ENCODE assay signal across 8 cellular contexts in genomic region chr20:33673115-33673410, GRCh38. TPM values are rescaled to one million over a fixed set of nuclear protein-coding genes. Genes with fewer than 3 reads are reported as not detected.
DNase-seq lines count a peak whose midpoint lies in the region; ATAC-seq and TF ChIP-seq lines count a peak whose summit lies in the region.

No MANE protein-coding gene starts in this region.

- no peaks in the 10 kb centered on the region for H3K9me2 ChIP-seq in PC-9 (ENCODE audit: insufficient read depth)

- H3K79me2 ChIP-seq in PC-9 (ENCODE audit: low read depth) = peaks cover 38% of the 10 kb centered on the region
- no peaks in the 10 kb centered on the region for H3K79me2 ChIP-seq in parathyroid adenoma

- ATAC-seq in CD4-positive, alpha-beta T cell (ENCODE audit: poor library complexity) = no peak
- ATAC-seq in HG02840 (IDR thresholded peaks at IDR 0.05; ENCODE audit: low FRiP score, unreplicated experiment) (no peak), HG02623 (IDR thresholded peaks at IDR 0.05; ENCODE audit: unreplicated experiment) (no peak)

- H4K20me1 ChIP-seq in PC-9 (ENCODE audit: insufficient read depth) = no peaks in the 10 kb centered on the region

- H3K27ac ChIP-seq in CD4-positive, alpha-beta T cell (ENCODE audit: low read depth, low read length) = no peak overlapping the region
- no peak overlapping the region for H3K27ac ChIP-seq in PC-9
- no peak overlapping the region for H3K27ac ChIP-seq in parathyroid adenoma

- H3K36me3 Mint-ChIP-seq in CD4-positive, alpha-beta T cell (ENCODE audit: low read depth) = no peaks in the 10 kb centered on the region

- peak overlapping the region; percentile 67 for H3K27ac Mint-ChIP-seq in CD4-positive, alpha-beta T cell

- POLR2A ChIA-PET in CD4-positive, alpha-beta T cell (lab: Charles Lee) = interaction anchor here (1.8 kb wide), 1 partner anchor 10 kb away, joined by 6 read pairs; no protein-coding TSS in a partner anchor
- POLR2A ChIA-PET in PC-9 (lab: Charles Lee; ENCODE audit: unreplicated experiment) = no interaction called here

- peak overlapping the region; percentile 86 for H3K4me3 Mint-ChIP-seq in CD4-positive, alpha-beta T cell

- H3K4me3 ChIP-seq in PC-9 (peak overlapping the region; percentile 96), epithelial cell of esophagus (ENCODE audit: low read length) (peak overlapping the region; percentile 61), parathyroid adenoma (ENCODE audit: low read depth, low read length) (peak overlapping the region; percentile 74)

- no peak for DNase-seq in CD4-positive, alpha-beta T cell
- DNase-seq in PC-9 (peak in 1 of 2 experiments; percentile 11), epithelial cell of esophagus (ENCODE audit: low read depth) (no peak), NCI-H2029 treated with DMSO at 0.1 percent for 48 hours (lab: John Stamatoyannopoulos, UW) (no peak), NCI-H774 (lab: John Stamatoyannopoulos, UW) (no peak)

- H3K4me2 ChIP-seq in PC-9 = peak overlapping the region; percentile 84
- peak overlapping the region; percentile 71 for H3K4me2 ChIP-seq in parathyroid adenoma (ENCODE audit: low read length)

- CTCF ChIA-PET in CD4-positive, alpha-beta T cell (lab: Charles Lee) = no interaction called here
- CTCF ChIA-PET in PC-9 (lab: Charles Lee) = no interaction called here

- peaks cover 32% of the 10 kb centered on the region; the same call in 1 of the 2 replicates for H3F3A ChIP-seq in PC-9 (ENCODE audit: insufficient read depth, low read depth)

- no peak for TF ChIP-seq CTCF in CD4-positive, alpha-beta T cell (IDR thresholded peaks at IDR 0.05)
- TF ChIP-seq CTCF in PC-9 (conservative IDR thresholded peaks at IDR 0.05) (no peak), epithelial cell of esophagus (IDR thresholded peaks at IDR 0.05; ENCODE audit: insufficient read depth, low read depth, low read length, missing control alignments) (no peak), parathyroid adenoma (IDR thresholded peaks at IDR 0.05) (no peak)

- H3K4me1 Mint-ChIP-seq in CD4-positive, alpha-beta T cell (ENCODE audit: low read depth) = peaks cover 27% of the 10 kb centered on the region

- H3K4me1 ChIP-seq in PC-9 (replicated peaks; ENCODE audit: insufficient read depth) (peaks cover 22% of the 10 kb centered on the region; the same call in 1 of the 2 replicates), parathyroid adenoma (peaks cover 13% of the 10 kb centered on the region)

- no peak overlapping the region for H3K9ac ChIP-seq in parathyroid adenoma

- H3K27me3 Mint-ChIP-seq in CD4-positive, alpha-beta T cell = no peaks in the 10 kb centered on the region

- intact Hi-C loops in CD4-positive, alpha-beta T cell (cut with DNase I, micrococcal nuclease) = no loop called here
- intact Hi-C loops in PC-9 (cut with micrococcal nuclease; ENCODE audit: unreplicated experiment) = loop anchor here (5.0 kb wide), 1 partner anchor 59 kb away; the partner anchor contains the start of gene ZNF341

- no peaks in the 10 kb centered on the region for H3K9me3 Mint-ChIP-seq in CD4-positive, alpha-beta T cell

- BruUV-seq in PC-9 (replicated peaks; lab: Mats Ljungman, UMichigan) = TSS peak; percentile 33

- no peaks in the 10 kb centered on the region for H3K27me3 ChIP-seq in CD4-positive, alpha-beta T cell (ENCODE audit: control insufficient read depth, insufficient read depth, low read length)
- H3K27me3 ChIP-seq in PC-9 (ENCODE audit: insufficient read depth, low read depth) (no peaks in the 10 kb centered on the region), parathyroid adenoma (ENCODE audit: control insufficient read depth, insufficient read depth, low read length) (no peaks in the 10 kb centered on the region)

- H3K36me3 ChIP-seq in PC-9 (ENCODE audit: low read depth) (0 out of 2 replicates have a peak, but pooled peaks cover 6% of the 10 kb centered on the region), parathyroid adenoma (ENCODE audit: control insufficient read depth, insufficient read depth, low read length) (no peaks in the 10 kb centered on the region)

- no peak overlapping the region for H2AFZ ChIP-seq in PC-9
- no peak overlapping the region for H2AFZ ChIP-seq in parathyroid adenoma

- H3K9me3 ChIP-seq in CD4-positive, alpha-beta T cell (ENCODE audit: control insufficient read depth, low read length) = no peaks in the 10 kb centered on the region
- no peaks in the 10 kb centered on the region for H3K9me3 ChIP-seq in PC-9 (ENCODE audit: insufficient read depth, low read depth)
- H3K9me3 ChIP-seq in parathyroid adenoma (ENCODE audit: control insufficient read depth, low read length) = no peaks in the 10 kb centered on the region

RNA-seq across cellular contexts. Expression of gene NECAB3, which starts 1.2 kb away (rescaled TPM):
- total RNA-seq in CD4-positive, alpha-beta T cell = 1 to 10 TPM; 8.7 to 9.2 TPM
- total RNA-seq in PC-9 (2021) = 72.1 and 77.7 TPM in 2 replicates

RNA-seq across cellular contexts. Expression of gene ACTL10, which starts 6.3 kb away (rescaled TPM):
- under 1 TPM; 0.28 to 0.55 TPM for total RNA-seq in CD4-positive, alpha-beta T cell
- 0.85 and 1.0 TPM in 2 replicates for total RNA-seq in PC-9 (2021)

RNA-seq across cellular contexts. Expression of gene C20orf144, which starts 10.9 kb away (rescaled TPM):
- total RNA-seq in CD4-positive, alpha-beta T cell = under 1 TPM; 0.17 to 0.19 TPM
- 0.18 and 0.20 TPM in 2 replicates for total RNA-seq in PC-9 (2021)

RNA-seq across cellular contexts. Expression of gene E2F1, which starts 13.1 kb away (rescaled TPM):
- 1 to 10 TPM; 1.2 to 1.6 TPM for total RNA-seq in CD4-positive, alpha-beta T cell
- 31.5 and 31.6 TPM in 2 replicates for total RNA-seq in PC-9 (2021)

RNA-seq across cellular contexts. Expression of gene PXMP4, which starts 47.0 kb away (rescaled TPM):
- total RNA-seq in CD4-positive, alpha-beta T cell = 1 to 10 TPM; 3.6 to 4.1 TPM
- 12.2 and 19.1 TPM in 2 replicates for total RNA-seq in PC-9 (2021)
